In the genomic region with DNA sequence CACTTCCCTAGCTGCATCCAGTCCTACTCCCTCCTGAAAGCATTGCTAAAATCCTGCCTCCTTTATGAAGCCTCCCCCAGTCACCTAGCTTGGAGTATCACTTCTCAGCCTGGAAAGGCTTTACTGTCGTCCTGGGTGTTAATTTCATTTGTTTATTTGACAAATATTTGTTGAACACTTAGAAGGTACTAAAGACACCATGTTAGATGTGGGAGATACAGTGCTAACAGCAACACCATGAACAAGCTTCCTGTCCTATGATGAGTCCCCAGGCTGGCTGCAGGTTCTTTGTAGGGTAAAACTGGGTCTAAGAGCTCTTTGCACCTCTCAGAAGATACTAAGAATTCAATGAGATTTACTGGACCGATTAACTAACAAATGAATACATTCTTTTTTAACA, we compare ENCODE assay signal across 1 cellular context.
TF ChIP-seq lines count a peak whose summit lies in the region.

No MANE protein-coding gene starts in this region.

TF ChIP-seq in SK-N-SH, 30 proteins besides CTCF, POLR2A, EP300 and RAD21 (continued from another document):
- TF ChIP-seq ELF1 (IDR thresholded peaks at IDR 0.05) (no peak), FOXM1 (IDR thresholded peaks at IDR 0.05; ENCODE audit: low read depth) (no peak), TAF1 (IDR thresholded peaks at IDR 0.05; ENCODE audit: borderline replicate concordance, low read depth, low read length) (no peak), CHD2 (IDR thresholded peaks at IDR 0.05; ENCODE audit: low read length, partially characterized antibody) (no peak), SMC3 (IDR thresholded peaks at IDR 0.05; ENCODE audit: low read depth, low read length) (no peak), TEAD4 (IDR thresholded peaks at IDR 0.05; ENCODE audit: borderline replicate concordance, insufficient read depth) (no peak), GATA2 (CRISPR knock-in tag; IDR thresholded peaks at IDR 0.05) (no peak), GABPA (IDR thresholded peaks at IDR 0.05; ENCODE audit: low read depth) (no peak)
- TF ChIP-seq, protein P1, sequence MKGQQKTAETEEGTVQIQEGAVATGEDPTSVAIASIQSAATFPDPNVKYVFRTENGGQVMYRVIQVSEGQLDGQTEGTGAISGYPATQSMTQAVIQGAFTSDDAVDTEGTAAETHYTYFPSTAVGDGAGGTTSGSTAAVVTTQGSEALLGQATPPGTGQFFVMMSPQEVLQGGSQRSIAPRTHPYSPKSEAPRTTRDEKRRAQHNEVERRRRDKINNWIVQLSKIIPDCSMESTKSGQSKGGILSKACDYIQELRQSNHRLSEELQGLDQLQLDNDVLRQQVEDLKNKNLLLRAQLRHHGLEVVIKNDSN (IDR thresholded peaks at IDR 0.05; ENCODE audit: borderline replicate concordance, low read depth) = no peak
- TF ChIP-seq, protein P2, sequence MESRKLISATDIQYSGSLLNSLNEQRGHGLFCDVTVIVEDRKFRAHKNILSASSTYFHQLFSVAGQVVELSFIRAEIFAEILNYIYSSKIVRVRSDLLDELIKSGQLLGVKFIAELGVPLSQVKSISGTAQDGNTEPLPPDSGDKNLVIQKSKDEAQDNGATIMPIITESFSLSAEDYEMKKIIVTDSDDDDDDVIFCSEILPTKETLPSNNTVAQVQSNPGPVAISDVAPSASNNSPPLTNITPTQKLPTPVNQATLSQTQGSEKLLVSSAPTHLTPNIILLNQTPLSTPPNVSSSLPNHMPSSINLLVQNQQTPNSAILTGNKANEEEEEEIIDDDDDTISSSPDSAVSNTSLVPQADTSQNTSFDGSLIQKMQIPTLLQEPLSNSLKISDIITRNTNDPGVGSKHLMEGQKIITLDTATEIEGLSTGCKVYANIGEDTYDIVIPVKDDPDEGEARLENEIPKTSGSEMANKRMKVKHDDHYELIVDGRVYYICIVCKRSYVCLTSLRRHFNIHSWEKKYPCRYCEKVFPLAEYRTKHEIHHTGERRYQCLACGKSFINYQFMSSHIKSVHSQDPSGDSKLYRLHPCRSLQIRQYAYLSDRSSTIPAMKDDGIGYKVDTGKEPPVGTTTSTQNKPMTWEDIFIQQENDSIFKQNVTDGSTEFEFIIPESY (IDR thresholded peaks at IDR 0.05; ENCODE audit: borderline replicate concordance, low read depth) = no peak
- TF ChIP-seq, protein P3, sequence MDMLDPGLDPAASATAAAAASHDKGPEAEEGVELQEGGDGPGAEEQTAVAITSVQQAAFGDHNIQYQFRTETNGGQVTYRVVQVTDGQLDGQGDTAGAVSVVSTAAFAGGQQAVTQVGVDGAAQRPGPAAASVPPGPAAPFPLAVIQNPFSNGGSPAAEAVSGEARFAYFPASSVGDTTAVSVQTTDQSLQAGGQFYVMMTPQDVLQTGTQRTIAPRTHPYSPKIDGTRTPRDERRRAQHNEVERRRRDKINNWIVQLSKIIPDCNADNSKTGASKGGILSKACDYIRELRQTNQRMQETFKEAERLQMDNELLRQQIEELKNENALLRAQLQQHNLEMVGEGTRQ (IDR thresholded peaks at IDR 0.05; ENCODE audit: borderline replicate concordance, low read depth, low read length) = no peak
TF ChIP-seq in SK-N-SH: peak in this region for 0.
